2 cellular contexts compared by ENCODE assay signal in the genomic region with DNA sequence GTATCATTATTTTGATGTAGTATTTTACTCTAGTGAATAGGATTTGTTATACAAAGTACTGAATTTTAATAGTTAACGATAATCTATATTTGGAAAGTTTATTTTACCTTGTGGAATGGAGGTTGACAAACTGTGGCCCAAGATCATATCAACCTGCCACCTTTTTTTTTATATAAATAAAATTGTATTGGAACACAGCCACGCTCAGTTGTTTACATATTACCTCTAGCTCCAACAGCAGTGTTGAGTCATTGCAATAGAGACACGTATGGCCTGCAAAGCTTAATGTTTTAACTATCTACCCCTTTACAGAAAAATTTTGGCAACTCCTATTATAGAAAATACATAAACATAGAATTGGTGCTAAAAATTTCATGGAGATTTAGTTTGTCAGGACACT.
A peak's percentile ranks its signal among the peaks of the same experiment; 100 is the strongest.
TF ChIP-seq lines count a peak whose summit lies in the region.

No MANE protein-coding gene starts in this region.

TF ChIP-seq in liver, 16 proteins besides CTCF, POLR2A, EP300 and RAD21 (continued from another document):
- TF ChIP-seq, protein P1, sequence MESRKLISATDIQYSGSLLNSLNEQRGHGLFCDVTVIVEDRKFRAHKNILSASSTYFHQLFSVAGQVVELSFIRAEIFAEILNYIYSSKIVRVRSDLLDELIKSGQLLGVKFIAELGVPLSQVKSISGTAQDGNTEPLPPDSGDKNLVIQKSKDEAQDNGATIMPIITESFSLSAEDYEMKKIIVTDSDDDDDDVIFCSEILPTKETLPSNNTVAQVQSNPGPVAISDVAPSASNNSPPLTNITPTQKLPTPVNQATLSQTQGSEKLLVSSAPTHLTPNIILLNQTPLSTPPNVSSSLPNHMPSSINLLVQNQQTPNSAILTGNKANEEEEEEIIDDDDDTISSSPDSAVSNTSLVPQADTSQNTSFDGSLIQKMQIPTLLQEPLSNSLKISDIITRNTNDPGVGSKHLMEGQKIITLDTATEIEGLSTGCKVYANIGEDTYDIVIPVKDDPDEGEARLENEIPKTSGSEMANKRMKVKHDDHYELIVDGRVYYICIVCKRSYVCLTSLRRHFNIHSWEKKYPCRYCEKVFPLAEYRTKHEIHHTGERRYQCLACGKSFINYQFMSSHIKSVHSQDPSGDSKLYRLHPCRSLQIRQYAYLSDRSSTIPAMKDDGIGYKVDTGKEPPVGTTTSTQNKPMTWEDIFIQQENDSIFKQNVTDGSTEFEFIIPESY (IDR thresholded peaks at IDR 0.05), result no peak
- TF ChIP-seq EGR1 (IDR thresholded peaks at IDR 0.05; ENCODE audit: low read depth in 2 of 2), result no peak
- TF ChIP-seq FOXA2 (IDR thresholded peaks at IDR 0.05), result peak; percentile 60
- TF ChIP-seq TAF1 (conservative IDR thresholded peaks at IDR 0.05), result no peak
- TF ChIP-seq, protein P2, sequence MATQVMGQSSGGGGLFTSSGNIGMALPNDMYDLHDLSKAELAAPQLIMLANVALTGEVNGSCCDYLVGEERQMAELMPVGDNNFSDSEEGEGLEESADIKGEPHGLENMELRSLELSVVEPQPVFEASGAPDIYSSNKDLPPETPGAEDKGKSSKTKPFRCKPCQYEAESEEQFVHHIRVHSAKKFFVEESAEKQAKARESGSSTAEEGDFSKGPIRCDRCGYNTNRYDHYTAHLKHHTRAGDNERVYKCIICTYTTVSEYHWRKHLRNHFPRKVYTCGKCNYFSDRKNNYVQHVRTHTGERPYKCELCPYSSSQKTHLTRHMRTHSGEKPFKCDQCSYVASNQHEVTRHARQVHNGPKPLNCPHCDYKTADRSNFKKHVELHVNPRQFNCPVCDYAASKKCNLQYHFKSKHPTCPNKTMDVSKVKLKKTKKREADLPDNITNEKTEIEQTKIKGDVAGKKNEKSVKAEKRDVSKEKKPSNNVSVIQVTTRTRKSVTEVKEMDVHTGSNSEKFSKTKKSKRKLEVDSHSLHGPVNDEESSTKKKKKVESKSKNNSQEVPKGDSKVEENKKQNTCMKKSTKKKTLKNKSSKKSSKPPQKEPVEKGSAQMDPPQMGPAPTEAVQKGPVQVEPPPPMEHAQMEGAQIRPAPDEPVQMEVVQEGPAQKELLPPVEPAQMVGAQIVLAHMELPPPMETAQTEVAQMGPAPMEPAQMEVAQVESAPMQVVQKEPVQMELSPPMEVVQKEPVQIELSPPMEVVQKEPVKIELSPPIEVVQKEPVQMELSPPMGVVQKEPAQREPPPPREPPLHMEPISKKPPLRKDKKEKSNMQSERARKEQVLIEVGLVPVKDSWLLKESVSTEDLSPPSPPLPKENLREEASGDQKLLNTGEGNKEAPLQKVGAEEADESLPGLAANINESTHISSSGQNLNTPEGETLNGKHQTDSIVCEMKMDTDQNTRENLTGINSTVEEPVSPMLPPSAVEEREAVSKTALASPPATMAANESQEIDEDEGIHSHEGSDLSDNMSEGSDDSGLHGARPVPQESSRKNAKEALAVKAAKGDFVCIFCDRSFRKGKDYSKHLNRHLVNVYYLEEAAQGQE (IDR thresholded peaks at IDR 0.05), result no peak
- TF ChIP-seq HNF4A (conservative IDR thresholded peaks at IDR 0.05), result no peak

TF ChIP-seq in HepG2, 621 proteins besides CTCF, POLR2A, EP300 and RAD21 (continued from another document):
- TF ChIP-seq, protein P3, sequence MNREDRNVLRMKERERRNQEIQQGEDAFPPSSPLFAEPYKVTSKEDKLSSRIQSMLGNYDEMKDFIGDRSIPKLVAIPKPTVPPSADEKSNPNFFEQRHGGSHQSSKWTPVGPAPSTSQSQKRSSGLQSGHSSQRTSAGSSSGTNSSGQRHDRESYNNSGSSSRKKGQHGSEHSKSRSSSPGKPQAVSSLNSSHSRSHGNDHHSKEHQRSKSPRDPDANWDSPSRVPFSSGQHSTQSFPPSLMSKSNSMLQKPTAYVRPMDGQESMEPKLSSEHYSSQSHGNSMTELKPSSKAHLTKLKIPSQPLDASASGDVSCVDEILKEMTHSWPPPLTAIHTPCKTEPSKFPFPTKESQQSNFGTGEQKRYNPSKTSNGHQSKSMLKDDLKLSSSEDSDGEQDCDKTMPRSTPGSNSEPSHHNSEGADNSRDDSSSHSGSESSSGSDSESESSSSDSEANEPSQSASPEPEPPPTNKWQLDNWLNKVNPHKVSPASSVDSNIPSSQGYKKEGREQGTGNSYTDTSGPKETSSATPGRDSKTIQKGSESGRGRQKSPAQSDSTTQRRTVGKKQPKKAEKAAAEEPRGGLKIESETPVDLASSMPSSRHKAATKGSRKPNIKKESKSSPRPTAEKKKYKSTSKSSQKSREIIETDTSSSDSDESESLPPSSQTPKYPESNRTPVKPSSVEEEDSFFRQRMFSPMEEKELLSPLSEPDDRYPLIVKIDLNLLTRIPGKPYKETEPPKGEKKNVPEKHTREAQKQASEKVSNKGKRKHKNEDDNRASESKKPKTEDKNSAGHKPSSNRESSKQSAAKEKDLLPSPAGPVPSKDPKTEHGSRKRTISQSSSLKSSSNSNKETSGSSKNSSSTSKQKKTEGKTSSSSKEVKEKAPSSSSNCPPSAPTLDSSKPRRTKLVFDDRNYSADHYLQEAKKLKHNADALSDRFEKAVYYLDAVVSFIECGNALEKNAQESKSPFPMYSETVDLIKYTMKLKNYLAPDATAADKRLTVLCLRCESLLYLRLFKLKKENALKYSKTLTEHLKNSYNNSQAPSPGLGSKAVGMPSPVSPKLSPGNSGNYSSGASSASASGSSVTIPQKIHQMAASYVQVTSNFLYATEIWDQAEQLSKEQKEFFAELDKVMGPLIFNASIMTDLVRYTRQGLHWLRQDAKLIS (CRISPR knock-in tag; IDR thresholded peaks at IDR 0.05), result no peak
- TF ChIP-seq JUND (CRISPR knock-in tag; IDR thresholded peaks at IDR 0.05) (no peak), ZNF484 (CRISPR knock-in tag; IDR thresholded peaks at IDR 0.05; ENCODE audit: borderline replicate concordance, low read depth) (no peak), ZNF263 (CRISPR knock-in tag; IDR thresholded peaks at IDR 0.05) (no peak)
- TF ChIP-seq, protein P4, sequence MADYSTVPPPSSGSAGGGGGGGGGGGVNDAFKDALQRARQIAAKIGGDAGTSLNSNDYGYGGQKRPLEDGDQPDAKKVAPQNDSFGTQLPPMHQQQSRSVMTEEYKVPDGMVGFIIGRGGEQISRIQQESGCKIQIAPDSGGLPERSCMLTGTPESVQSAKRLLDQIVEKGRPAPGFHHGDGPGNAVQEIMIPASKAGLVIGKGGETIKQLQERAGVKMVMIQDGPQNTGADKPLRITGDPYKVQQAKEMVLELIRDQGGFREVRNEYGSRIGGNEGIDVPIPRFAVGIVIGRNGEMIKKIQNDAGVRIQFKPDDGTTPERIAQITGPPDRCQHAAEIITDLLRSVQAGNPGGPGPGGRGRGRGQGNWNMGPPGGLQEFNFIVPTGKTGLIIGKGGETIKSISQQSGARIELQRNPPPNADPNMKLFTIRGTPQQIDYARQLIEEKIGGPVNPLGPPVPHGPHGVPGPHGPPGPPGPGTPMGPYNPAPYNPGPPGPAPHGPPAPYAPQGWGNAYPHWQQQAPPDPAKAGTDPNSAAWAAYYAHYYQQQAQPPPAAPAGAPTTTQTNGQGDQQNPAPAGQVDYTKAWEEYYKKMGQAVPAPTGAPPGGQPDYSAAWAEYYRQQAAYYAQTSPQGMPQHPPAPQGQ (CRISPR knock-in tag; IDR thresholded peaks at IDR 0.05; ENCODE audit: borderline replicate concordance), result no peak
- TF ChIP-seq, protein P5, sequence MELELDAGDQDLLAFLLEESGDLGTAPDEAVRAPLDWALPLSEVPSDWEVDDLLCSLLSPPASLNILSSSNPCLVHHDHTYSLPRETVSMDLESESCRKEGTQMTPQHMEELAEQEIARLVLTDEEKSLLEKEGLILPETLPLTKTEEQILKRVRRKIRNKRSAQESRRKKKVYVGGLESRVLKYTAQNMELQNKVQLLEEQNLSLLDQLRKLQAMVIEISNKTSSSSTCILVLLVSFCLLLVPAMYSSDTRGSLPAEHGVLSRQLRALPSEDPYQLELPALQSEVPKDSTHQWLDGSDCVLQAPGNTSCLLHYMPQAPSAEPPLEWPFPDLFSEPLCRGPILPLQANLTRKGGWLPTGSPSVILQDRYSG (CRISPR knock-in tag; IDR thresholded peaks at IDR 0.05), result no peak
TF ChIP-seq in HepG2: peak in this region for 0.
